Comparison of ENCODE assay signal across 1 cellular context in the genomic region with DNA sequence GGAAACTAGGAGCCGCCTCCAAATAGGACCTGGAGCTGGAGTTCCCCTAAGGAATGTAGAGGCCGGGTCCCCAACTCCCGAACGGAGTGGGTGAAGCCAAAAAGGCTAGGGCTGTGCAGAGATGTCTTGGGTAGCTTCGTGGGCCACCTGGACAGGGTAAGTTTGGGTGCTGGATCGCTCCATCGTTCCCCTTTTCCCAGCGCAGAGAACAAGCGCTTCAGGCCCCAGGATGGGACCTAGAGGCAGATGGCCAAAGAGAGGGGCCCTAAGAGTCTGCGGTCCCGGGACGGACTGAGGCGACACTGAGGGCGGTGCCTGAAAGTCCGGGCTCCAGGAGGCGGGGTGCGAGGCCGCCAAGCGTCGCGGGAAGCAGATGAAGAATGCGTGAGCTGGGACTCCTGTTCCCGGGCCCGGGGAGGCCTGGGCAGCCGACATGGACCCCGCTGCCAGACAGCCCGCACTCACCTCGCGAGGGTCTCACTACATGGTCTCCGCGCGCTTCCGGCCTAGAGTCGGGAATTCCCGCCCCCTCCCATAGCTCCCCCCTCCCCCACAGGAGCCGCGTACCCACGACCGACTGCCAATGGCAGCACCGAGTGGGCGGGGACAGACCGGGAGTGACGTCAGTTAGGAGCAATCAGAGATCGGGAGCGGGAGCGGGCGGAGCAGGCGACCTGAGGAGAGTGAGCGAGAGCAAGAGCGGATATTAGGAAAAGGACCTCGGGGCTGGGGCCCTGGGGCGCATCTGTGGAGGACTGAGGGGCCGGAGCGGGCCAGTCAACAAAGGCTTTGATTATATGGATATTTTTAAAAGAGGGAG.
TF ChIP-seq lines count a peak whose summit lies in the region.

A gene with protein sequence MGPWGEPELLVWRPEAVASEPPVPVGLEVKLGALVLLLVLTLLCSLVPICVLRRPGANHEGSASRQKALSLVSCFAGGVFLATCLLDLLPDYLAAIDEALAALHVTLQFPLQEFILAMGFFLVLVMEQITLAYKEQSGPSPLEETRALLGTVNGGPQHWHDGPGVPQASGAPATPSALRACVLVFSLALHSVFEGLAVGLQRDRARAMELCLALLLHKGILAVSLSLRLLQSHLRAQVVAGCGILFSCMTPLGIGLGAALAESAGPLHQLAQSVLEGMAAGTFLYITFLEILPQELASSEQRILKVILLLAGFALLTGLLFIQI (minus strand): TSS at position 508 of the 820 bp plus-strand sequence. CDS start 822 bp downstream, outside the sequence.

TF ChIP-seq in HEK293, 187 proteins besides CTCF, POLR2A, EP300 and RAD21 (continued from another document and continues in another):
- TF ChIP-seq, protein P1, sequence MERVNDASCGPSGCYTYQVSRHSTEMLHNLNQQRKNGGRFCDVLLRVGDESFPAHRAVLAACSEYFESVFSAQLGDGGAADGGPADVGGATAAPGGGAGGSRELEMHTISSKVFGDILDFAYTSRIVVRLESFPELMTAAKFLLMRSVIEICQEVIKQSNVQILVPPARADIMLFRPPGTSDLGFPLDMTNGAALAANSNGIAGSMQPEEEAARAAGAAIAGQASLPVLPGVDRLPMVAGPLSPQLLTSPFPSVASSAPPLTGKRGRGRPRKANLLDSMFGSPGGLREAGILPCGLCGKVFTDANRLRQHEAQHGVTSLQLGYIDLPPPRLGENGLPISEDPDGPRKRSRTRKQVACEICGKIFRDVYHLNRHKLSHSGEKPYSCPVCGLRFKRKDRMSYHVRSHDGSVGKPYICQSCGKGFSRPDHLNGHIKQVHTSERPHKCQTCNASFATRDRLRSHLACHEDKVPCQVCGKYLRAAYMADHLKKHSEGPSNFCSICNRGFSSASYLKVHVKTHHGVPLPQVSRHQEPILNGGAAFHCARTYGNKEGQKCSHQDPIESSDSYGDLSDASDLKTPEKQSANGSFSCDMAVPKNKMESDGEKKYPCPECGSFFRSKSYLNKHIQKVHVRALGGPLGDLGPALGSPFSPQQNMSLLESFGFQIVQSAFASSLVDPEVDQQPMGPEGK (tag by site-specific recombination; IDR thresholded peaks at IDR 0.05): peak; percentile 87
- TF ChIP-seq ZFP41 (tag by site-specific recombination; IDR thresholded peaks at IDR 0.05; ENCODE audit: borderline replicate concordance): no peak
- TF ChIP-seq SP7 (tag by site-specific recombination; IDR thresholded peaks at IDR 0.05): peak; percentile 31; the same call in 1 of the 2 replicates
- peak; percentile 80 for TF ChIP-seq ZXDB (tag by site-specific recombination; IDR thresholded peaks at IDR 0.05)
- TF ChIP-seq ZNF776 (tag by site-specific recombination; IDR thresholded peaks at IDR 0.05; ENCODE audit: borderline replicate concordance): no peak
- peak; percentile 96 for TF ChIP-seq ZBTB20 (tag by site-specific recombination; IDR thresholded peaks at IDR 0.05)
- peak; percentile 29; the same call in 1 of the 2 replicates for TF ChIP-seq ZNF660 (tag by site-specific recombination; IDR thresholded peaks at IDR 0.05)
- TF ChIP-seq, protein P2, sequence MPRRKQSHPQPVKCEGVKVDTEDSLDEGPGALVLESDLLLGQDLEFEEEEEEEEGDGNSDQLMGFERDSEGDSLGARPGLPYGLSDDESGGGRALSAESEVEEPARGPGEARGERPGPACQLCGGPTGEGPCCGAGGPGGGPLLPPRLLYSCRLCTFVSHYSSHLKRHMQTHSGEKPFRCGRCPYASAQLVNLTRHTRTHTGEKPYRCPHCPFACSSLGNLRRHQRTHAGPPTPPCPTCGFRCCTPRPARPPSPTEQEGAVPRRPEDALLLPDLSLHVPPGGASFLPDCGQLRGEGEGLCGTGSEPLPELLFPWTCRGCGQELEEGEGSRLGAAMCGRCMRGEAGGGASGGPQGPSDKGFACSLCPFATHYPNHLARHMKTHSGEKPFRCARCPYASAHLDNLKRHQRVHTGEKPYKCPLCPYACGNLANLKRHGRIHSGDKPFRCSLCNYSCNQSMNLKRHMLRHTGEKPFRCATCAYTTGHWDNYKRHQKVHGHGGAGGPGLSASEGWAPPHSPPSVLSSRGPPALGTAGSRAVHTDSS (tag by site-specific recombination; IDR thresholded peaks at IDR 0.05): no peak
- TF ChIP-seq, protein P3, sequence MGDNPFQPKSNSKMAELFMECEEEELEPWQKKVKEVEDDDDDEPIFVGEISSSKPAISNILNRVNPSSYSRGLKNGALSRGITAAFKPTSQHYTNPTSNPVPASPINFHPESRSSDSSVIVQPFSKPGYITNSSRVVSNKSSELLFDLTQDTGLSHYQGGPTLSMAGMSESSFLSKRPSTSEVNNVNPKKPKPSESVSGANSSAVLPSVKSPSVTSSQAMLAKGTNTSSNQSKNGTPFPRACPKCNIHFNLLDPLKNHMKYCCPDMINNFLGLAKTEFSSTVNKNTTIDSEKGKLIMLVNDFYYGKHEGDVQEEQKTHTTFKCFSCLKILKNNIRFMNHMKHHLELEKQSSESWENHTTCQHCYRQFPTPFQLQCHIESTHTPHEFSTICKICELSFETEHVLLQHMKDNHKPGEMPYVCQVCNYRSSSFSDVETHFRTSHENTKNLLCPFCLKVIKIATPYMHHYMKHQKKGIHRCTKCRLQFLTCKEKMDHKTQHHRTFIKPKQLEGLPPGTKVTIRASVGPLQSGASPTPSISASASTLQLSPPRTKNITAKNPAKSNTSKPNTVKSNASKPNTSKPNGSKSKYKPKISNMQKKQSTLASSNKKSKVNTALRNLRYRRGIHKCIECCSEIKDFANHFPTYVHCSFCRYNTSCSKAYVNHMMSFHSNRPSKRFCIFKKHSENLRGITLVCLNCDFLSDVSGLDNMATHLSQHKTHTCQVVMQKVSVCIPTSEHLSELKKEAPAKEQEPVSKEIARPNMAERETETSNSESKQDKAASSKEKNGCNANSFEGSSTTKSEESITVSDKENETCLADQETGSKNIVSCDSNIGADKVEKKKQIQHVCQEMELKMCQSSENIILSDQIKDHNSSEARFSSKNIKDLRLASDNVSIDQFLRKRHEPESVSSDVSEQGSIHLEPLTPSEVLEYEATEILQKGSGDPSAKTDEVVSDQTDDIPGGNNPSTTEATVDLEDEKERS (tag by site-specific recombination; IDR thresholded peaks at IDR 0.05): no peak
- TF ChIP-seq ZNF596 (tag by site-specific recombination; IDR thresholded peaks at IDR 0.05): peak; percentile 82
- TF ChIP-seq REST (tag by site-specific recombination; IDR thresholded peaks at IDR 0.05): no peak
- TF ChIP-seq ZNF76 (tag by site-specific recombination; IDR thresholded peaks at IDR 0.05; ENCODE audit: borderline replicate concordance, low read depth): peak; percentile 33; the same call in 1 of the 2 replicates
- 0 out of 2 replicates have a peak, but pooled peaks have one; percentile 31 for TF ChIP-seq ZNF2 (tag by site-specific recombination; IDR thresholded peaks at IDR 0.05)
- no peak for TF ChIP-seq ZSCAN16 (tag by site-specific recombination; IDR thresholded peaks at IDR 0.05)
- peak; percentile 89 for TF ChIP-seq ZNF398 (tag by site-specific recombination; IDR thresholded peaks at IDR 0.05)
- TF ChIP-seq ZBTB17 (tag by site-specific recombination; IDR thresholded peaks at IDR 0.05): peak; percentile 86
- TF ChIP-seq GLIS2 (tag by site-specific recombination; IDR thresholded peaks at IDR 0.05): peak; percentile 80
- peak; percentile 74 for TF ChIP-seq KLF16 (tag by site-specific recombination; IDR thresholded peaks at IDR 0.05)
- TF ChIP-seq ATF2 (tag by site-specific recombination; IDR thresholded peaks at IDR 0.05; ENCODE audit: low read depth): peak; percentile 97
- peak; percentile 78 for TF ChIP-seq IKZF3 (tag by site-specific recombination; IDR thresholded peaks at IDR 0.05)
- TF ChIP-seq KLF9 (tag by site-specific recombination; IDR thresholded peaks at IDR 0.05; ENCODE audit: low read depth): peak; percentile 82
- no peak for TF ChIP-seq ZNF19 (tag by site-specific recombination; IDR thresholded peaks at IDR 0.05; ENCODE audit: low read depth)
- TF ChIP-seq ZSCAN30 (tag by site-specific recombination; IDR thresholded peaks at IDR 0.05): peak; percentile 53; the same call in 1 of the 2 replicates
- TF ChIP-seq, protein P4, sequence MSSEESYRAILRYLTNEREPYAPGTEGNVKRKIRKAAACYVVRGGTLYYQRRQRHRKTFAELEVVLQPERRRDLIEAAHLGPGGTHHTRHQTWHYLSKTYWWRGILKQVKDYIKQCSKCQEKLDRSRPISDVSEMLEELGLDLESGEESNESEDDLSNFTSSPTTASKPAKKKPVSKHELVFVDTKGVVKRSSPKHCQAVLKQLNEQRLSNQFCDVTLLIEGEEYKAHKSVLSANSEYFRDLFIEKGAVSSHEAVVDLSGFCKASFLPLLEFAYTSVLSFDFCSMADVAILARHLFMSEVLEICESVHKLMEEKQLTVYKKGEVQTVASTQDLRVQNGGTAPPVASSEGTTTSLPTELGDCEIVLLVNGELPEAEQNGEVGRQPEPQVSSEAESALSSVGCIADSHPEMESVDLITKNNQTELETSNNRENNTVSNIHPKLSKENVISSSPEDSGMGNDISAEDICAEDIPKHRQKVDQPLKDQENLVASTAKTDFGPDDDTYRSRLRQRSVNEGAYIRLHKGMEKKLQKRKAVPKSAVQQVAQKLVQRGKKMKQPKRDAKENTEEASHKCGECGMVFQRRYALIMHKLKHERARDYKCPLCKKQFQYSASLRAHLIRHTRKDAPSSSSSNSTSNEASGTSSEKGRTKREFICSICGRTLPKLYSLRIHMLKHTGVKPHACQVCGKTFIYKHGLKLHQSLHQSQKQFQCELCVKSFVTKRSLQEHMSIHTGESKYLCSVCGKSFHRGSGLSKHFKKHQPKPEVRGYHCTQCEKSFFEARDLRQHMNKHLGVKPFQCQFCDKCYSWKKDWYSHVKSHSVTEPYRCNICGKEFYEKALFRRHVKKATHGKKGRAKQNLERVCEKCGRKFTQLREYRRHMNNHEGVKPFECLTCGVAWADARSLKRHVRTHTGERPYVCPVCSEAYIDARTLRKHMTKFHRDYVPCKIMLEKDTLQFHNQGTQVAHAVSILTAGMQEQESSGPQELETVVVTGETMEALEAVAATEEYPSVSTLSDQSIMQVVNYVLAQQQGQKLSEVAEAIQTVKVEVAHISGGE (tag by site-specific recombination; conservative IDR thresholded peaks at IDR 0.05; ENCODE audit: low read depth): peak; percentile 76
- peak; percentile 95 for TF ChIP-seq SP2 (tag by site-specific recombination; IDR thresholded peaks at IDR 0.05)
- TF ChIP-seq, protein P5, sequence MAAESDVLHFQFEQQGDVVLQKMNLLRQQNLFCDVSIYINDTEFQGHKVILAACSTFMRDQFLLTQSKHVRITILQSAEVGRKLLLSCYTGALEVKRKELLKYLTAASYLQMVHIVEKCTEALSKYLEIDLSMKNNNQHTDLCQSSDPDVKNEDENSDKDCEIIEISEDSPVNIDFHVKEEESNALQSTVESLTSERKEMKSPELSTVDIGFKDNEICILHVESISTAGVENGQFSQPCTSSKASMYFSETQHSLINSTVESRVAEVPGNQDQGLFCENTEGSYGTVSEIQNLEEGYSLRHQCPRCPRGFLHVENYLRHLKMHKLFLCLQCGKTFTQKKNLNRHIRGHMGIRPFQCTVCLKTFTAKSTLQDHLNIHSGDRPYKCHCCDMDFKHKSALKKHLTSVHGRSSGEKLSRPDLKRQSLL (tag by site-specific recombination; IDR thresholded peaks at IDR 0.05): 0 out of 2 replicates have a peak, but pooled peaks have one; percentile 38
